Comparison of ENCODE assay signal across 8 cellular contexts in genomic region chr7:35036361-35037171, GRCh38. TPM values are rescaled to one million over a fixed set of nuclear protein-coding genes. Genes with fewer than 3 reads are reported as not detected.
DNase-seq lines count a peak whose midpoint lies in the region; ATAC-seq and TF ChIP-seq lines count a peak whose summit lies in the region.

No MANE protein-coding gene starts in this region.

- TF ChIP-seq CTCF in C4-2B (conservative IDR thresholded peaks at IDR 0.05) (no peak), SU-DHL-6 (IDR thresholded peaks at IDR 0.05; ENCODE audit: insufficient read depth, low read length, poor library complexity, severe bottlenecking) (no peak), ascending aorta (IDR thresholded peaks at IDR 0.05) (no peak), right atrium auricular region (IDR thresholded peaks at IDR 0.05) (no peak), prostate gland (IDR thresholded peaks at IDR 0.05) (no peak)

- H3K27me3 ChIP-seq in SU-DHL-6 (ENCODE audit: low read length) (no peaks in the 10 kb centered on the region), ascending aorta (no peaks in the 10 kb centered on the region), right atrium auricular region (no peaks in the 10 kb centered on the region), prostate gland (replicated peaks; ENCODE audit: insufficient read depth) (no peaks in the 10 kb centered on the region)

- peak overlapping the region; percentile 69 for H3K9ac ChIP-seq in SU-DHL-6 (ENCODE audit: low read length)

- DNase-seq in HuH-7.5 (ENCODE audit: low spot score) (peak; percentile 77), ascending aorta (ENCODE audit: low spot score in 2 of 2) (peak in 1 of 2 donors; percentile 76), right atrium auricular region (ENCODE audit: low spot score) (peak; percentile 70), prostate gland (ENCODE audit: low spot score) (peak; percentile 52)

- no peak for TF ChIP-seq POLR2A in prostate gland (IDR thresholded peaks at IDR 0.05)

- H3K27ac ChIP-seq in C4-2B: peak overlapping the region; percentile 71
- no peak overlapping the region for H3K27ac ChIP-seq in SU-DHL-6 (ENCODE audit: low read depth, low read length)
- peak overlapping the region; percentile 69 to 93 for H3K27ac ChIP-seq in ascending aorta
- peak overlapping the region; percentile 86 to 95 for H3K27ac ChIP-seq in right atrium auricular region
- H3K27ac ChIP-seq in prostate gland: peak overlapping the region; percentile 54 to 87

- 0 out of 2 replicates have a peak, but pooled peaks cover 6% of the 10 kb centered on the region for H3F3A ChIP-seq in SU-DHL-6 (ENCODE audit: insufficient read depth)

- H3K4me2 ChIP-seq in SU-DHL-6 (ENCODE audit: low read depth, low read length, poor library complexity, severe bottlenecking): peak overlapping the region; percentile 84

- under 1% methylated on average over 61 of the region's 61 CpGs for WGBS in prostate gland

- H3K4me3 ChIP-seq in SU-DHL-6 (ENCODE audit: insufficient read depth, low read length, poor library complexity, severe bottlenecking): peak overlapping the region; percentile 95
- peak overlapping the region; percentile 64 to 78 for H3K4me3 ChIP-seq in ascending aorta
- H3K4me3 ChIP-seq in right atrium auricular region: peak overlapping the region; percentile 73 to 75
- peak overlapping the region; percentile 61 to 65 for H3K4me3 ChIP-seq in prostate gland

- H4K20me1 ChIP-seq in SU-DHL-6 (ENCODE audit: low read depth, low read length): peaks cover 30% of the 10 kb centered on the region

- no peaks in the 10 kb centered on the region for H3K36me3 ChIP-seq in SU-DHL-6 (ENCODE audit: low read length)
- no peaks in the 10 kb centered on the region for H3K36me3 ChIP-seq in ascending aorta
- H3K36me3 ChIP-seq in right atrium auricular region: no peaks in the 10 kb centered on the region
- H3K36me3 ChIP-seq in prostate gland: no peaks in the 10 kb centered on the region

- peak overlapping the region; percentile 93 for H2AFZ ChIP-seq in SU-DHL-6 (ENCODE audit: low read depth, low read length, severe bottlenecking)

- ATAC-seq in GM19395 (IDR thresholded peaks at IDR 0.05; ENCODE audit: unreplicated experiment) (peak; percentile 4), GM18502 (IDR thresholded peaks at IDR 0.05; ENCODE audit: poor library complexity, unreplicated experiment) (no peak)

- no peaks in the 10 kb centered on the region for H3K9me2 ChIP-seq in SU-DHL-6 (replicated peaks; ENCODE audit: insufficient read depth, low read length)

- no peaks in the 10 kb centered on the region for H3K9me3 ChIP-seq in SU-DHL-6 (ENCODE audit: insufficient read depth, low read length)
- no peaks in the 10 kb centered on the region for H3K9me3 ChIP-seq in ascending aorta
- H3K9me3 ChIP-seq in right atrium auricular region: no peaks in the 10 kb centered on the region
- no peaks in the 10 kb centered on the region for H3K9me3 ChIP-seq in prostate gland

- intact Hi-C loops in ascending aorta (cut with DNase I): loop anchor here (5.0 to 10.0 kb wide), 5 partner anchors 661 to 1909 kb away; partner anchors contain the start of genes ANLN, BBS9 and HERPUD2
- intact Hi-C loops in prostate gland (cut with DNase I): loop anchor here (2.0 to 10.0 kb wide), 3 partner anchors 214 to 942 kb away; no protein-coding TSS in a partner anchor

- H3K4me1 ChIP-seq in ascending aorta (peaks cover 0 to 5% of the 10 kb centered on the region in 2 donors), right atrium auricular region (peaks cover 0 to 32% of the 10 kb centered on the region in 2 donors), prostate gland (replicated peaks) (no peaks in the 10 kb centered on the region)

- H3K79me2 ChIP-seq in SU-DHL-6 (ENCODE audit: insufficient read depth, low read length): peaks cover 16% of the 10 kb centered on the region

RNA-seq across cellular contexts. Expression of gene DPY19L1, which starts 0.7 kb away (rescaled TPM):
- total RNA-seq in ascending aorta: 190 TPM
- total RNA-seq in right atrium auricular region: 10 to 100 TPM; 19.5 to 21.5 TPM
- 10 to 100 TPM in 1 of 2 donors, 1 to 10 TPM in 1; 9.0 to 48.5 TPM for total RNA-seq in prostate gland
